In genomic region chr17:41814195-41814594, GRCh38 we compare ENCODE assay signal across 12 cellular contexts. TPM values are rescaled to one million over a fixed set of nuclear protein-coding genes. Genes with fewer than 3 reads are reported as not detected.
A peak's percentile ranks its signal among the peaks of the same experiment; 100 is the strongest.
DNase-seq lines count a peak whose midpoint lies in the region; ATAC-seq and TF ChIP-seq lines count a peak whose summit lies in the region.
"Had no signal": no experiment of that assay in that cellular context is flagged by ENCODE, and none has a peak within 500 bp of the region (broad histone marks: within the 10 kb centered on the region; RNA-seq: fewer than 3 reads in every experiment).

No MANE protein-coding gene starts in this region.

- peak overlapping the region; percentile 95 for H3K4me3 Mint-ChIP-seq in MCF 10A (ENCODE audit: unreplicated experiment)

- H3K27me3 Mint-ChIP-seq in MCF 10A (ENCODE audit: insufficient read depth, unreplicated experiment) = no peaks in the 10 kb centered on the region

- CTCF ChIA-PET in MCF 10A (lab: Yijun Ruan, JAX) = no interaction called here

- no peak for ATAC-seq in thoracic aorta (ENCODE audit: insufficient number of reproducible peaks, low FRiP score, low read depth)

- no peak for TF ChIP-seq CTCF in MCF 10A (IDR thresholded peaks at IDR 0.05; ENCODE audit: unreplicated experiment)
- no peak for TF ChIP-seq CTCF in breast epithelium (IDR thresholded peaks at IDR 0.05)
- TF ChIP-seq CTCF in ascending aorta (IDR thresholded peaks at IDR 0.05) = no peak
- TF ChIP-seq CTCF in thoracic aorta (IDR thresholded peaks at IDR 0.05) = no peak
- TF ChIP-seq CTCF in GM20000 (IDR thresholded peaks at IDR 0.05; ENCODE audit: extremely low read depth, missing control alignments) = no peak

- H3K9me3 Mint-ChIP-seq in MCF 10A (ENCODE audit: unreplicated experiment) = no peaks in the 10 kb centered on the region

- H3K4me1 Mint-ChIP-seq in MCF 10A (ENCODE audit: insufficient read depth, unreplicated experiment) = peaks cover 19% of the 10 kb centered on the region

- peaks cover 3 to 6% of the 10 kb centered on the region in 2 donors for H3K4me1 ChIP-seq in breast epithelium
- H3K4me1 ChIP-seq in ascending aorta = peaks cover 10 to 20% of the 10 kb centered on the region in 2 donors
- peaks cover 7% of the 10 kb centered on the region for H3K4me1 ChIP-seq in iPS-15b (ENCODE audit: control insufficient read depth, insufficient read depth, low read length)
- H3K4me1 ChIP-seq in thoracic aorta (ENCODE audit: control insufficient read depth in 1 of 2, low read depth in 2 of 2) = peaks cover 8 to 30% of the 10 kb centered on the region in 2 donors

- no peaks in the 10 kb centered on the region for H3K36me3 ChIP-seq in breast epithelium
- peaks cover 0 to 7% of the 10 kb centered on the region in 2 donors for H3K36me3 ChIP-seq in ascending aorta
- H3K36me3 ChIP-seq in iPS-15b (ENCODE audit: control insufficient read depth, insufficient read depth, low read length) = peaks cover 21% of the 10 kb centered on the region
- no peaks in the 10 kb centered on the region for H3K36me3 ChIP-seq in thoracic aorta

- no peaks in the 10 kb centered on the region for H3K27me3 ChIP-seq in breast epithelium
- no peaks in the 10 kb centered on the region for H3K27me3 ChIP-seq in ascending aorta
- H3K27me3 ChIP-seq in iPS-15b (ENCODE audit: control insufficient read depth, insufficient read depth, low read length) = peaks cover 8% of the 10 kb centered on the region
- no peaks in the 10 kb centered on the region for H3K27me3 ChIP-seq in thoracic aorta (replicated peaks; ENCODE audit: insufficient read depth)

- H3K27ac Mint-ChIP-seq in MCF 10A (ENCODE audit: low read depth, unreplicated experiment) = no peak overlapping the region

- intact Hi-C loops in MCF 10A (cut with micrococcal nuclease) (no loop called here), breast epithelium (cut with DNase I; ENCODE audit: low total_unique reads) (no loop called here), ascending aorta (cut with DNase I) (no loop called here)

- peak overlapping the region in 1 of 3 donors; percentile 86 for H3K4me3 ChIP-seq in breast epithelium
- peak overlapping the region in 1 of 2 donors; percentile 89 for H3K4me3 ChIP-seq in ascending aorta
- peak overlapping the region; percentile 93 for H3K4me3 ChIP-seq in iPS-15b (ENCODE audit: low read depth, low read length)
- H3K4me3 ChIP-seq in thoracic aorta = peak overlapping the region; percentile 93

- H3K9me3 ChIP-seq in breast epithelium (no peaks in the 10 kb centered on the region), ascending aorta (no peaks in the 10 kb centered on the region), iPS-15b (ENCODE audit: control insufficient read depth, insufficient read depth, low read length) (no peaks in the 10 kb centered on the region), thoracic aorta (no peaks in the 10 kb centered on the region)

- POLR2A ChIA-PET in MCF 10A (lab: Yijun Ruan, JAX) = interaction anchor here (0.6 to 24.1 kb wide), 6 partner anchors 21 to 1713 kb away, joined by 3 to 599 read pairs (median 4); partner anchors contain the start of genes JUP and KLHL11

- H3K27ac ChIP-seq in breast epithelium (peak overlapping the region in 1 of 2 donors; percentile 56), ascending aorta (peak overlapping the region; percentile 77 to 87), thoracic aorta (peak overlapping the region in 1 of 2 donors; percentile 64)

- DNase-seq in MCF 10A (ENCODE audit: unreplicated experiment) (no peak), breast epithelium (ENCODE audit: low spot score in 2 of 2) (no peak), ascending aorta (ENCODE audit: low spot score in 2 of 2) (no peak), thoracic aorta (ENCODE audit: low spot score) (no peak), GM20000 (ENCODE audit: low spot score) (no peak), NCI-H526 treated with DMSO at 0.1 percent for 48 hours (lab: John Stamatoyannopoulos, UW) (no peak), T1000 (lab: John Stamatoyannopoulos, UW) (no peak)
- DNase-seq: hippocampal formation; NCI-H1048; stimulated activated CD4-positive, alpha-beta T cell treated with anti-CD3 and anti-CD28 coated beads, Interleukin-2, amount 100 ng/mL, for 48 hours had no signal

- no peak overlapping the region for H3K9ac ChIP-seq in iPS-15b (ENCODE audit: low read depth, low read length)

- no TSS peak for BruUV-seq in MCF 10A (replicated peaks; lab: Mats Ljungman, UMichigan)

- TF ChIP-seq POLR2A in breast epithelium (IDR thresholded peaks at IDR 0.05) = no peak

- H3K36me3 Mint-ChIP-seq in MCF 10A (ENCODE audit: insufficient read depth, unreplicated experiment) = peaks cover 28% of the 10 kb centered on the region

RNA-seq across cellular contexts. Expression of gene FKBP10, which starts 1.4 kb away (rescaled TPM):
- total RNA-seq in MCF 10A (2022) (142 and 159 TPM in 2 replicates), breast epithelium (10 to 100 TPM; 35.9 to 43.3 (median 39.4) TPM), ascending aorta (388 TPM), thoracic aorta (100 to 1,000 TPM; 125 to 188 TPM)

RNA-seq across cellular contexts. Expression of gene P3H4, which starts 2.4 kb away (rescaled TPM):
- total RNA-seq in MCF 10A (2022) (36.4 and 41.5 TPM in 2 replicates), breast epithelium (10 to 100 TPM in 2 of 3 donors, 1 to 10 TPM in 1; 6.2 to 19.0 (median 14.9) TPM), ascending aorta (61.4 TPM), thoracic aorta (10 to 100 TPM; 20.7 to 41.0 TPM)

RNA-seq across cellular contexts. Expression of gene NT5C3B, which starts 21.8 kb away (rescaled TPM):
- total RNA-seq in MCF 10A (2022) (59.8 and 65.1 TPM in 2 replicates), breast epithelium (10 to 100 TPM; 50.2 to 83.9 (median 60.6) TPM), ascending aorta (36.7 TPM), thoracic aorta (10 to 100 TPM; 62.1 to 69.7 TPM)

RNA-seq across cellular contexts. Expression of gene KLHL10, which starts 23.4 kb away (rescaled TPM):
- not detected in 2 replicates for total RNA-seq in MCF 10A (2022)
- total RNA-seq in breast epithelium = under 1 TPM in 2 of 3 donors, not detected in 1; 0.80 to 0.88 TPM
- total RNA-seq in ascending aorta = not detected
- total RNA-seq in thoracic aorta = not detected
- total RNA-seq: A673 had no signal

RNA-seq across cellular contexts. Expression of gene JUP, which starts 27.7 kb away (rescaled TPM):
- total RNA-seq in MCF 10A (2022) (112 and 131 TPM in 2 replicates), breast epithelium (100 to 1,000 TPM; 107 to 158 (median 121) TPM), ascending aorta (47.9 TPM), thoracic aorta (10 to 100 TPM; 82.4 to 98.7 TPM)
